ENCODE assay signal across 17 cellular contexts in genomic region chrX:130625381-130625780, GRCh38.
"Had no signal": no experiment of that assay in that cellular context is flagged by ENCODE, and none has a peak within 500 bp of the region (broad histone marks: within the 10 kb centered on the region; RNA-seq: fewer than 3 reads in every experiment).

No MANE protein-coding gene starts in this region.

- H3K9me3 ChIP-seq: mucosa of descending colon, pancreas, right atrium auricular region, thoracic aorta had no signal

- H3K4me3 ChIP-seq: mucosa of descending colon, pancreas, right atrium auricular region, skin epidermis, thoracic aorta had no signal

- ATAC-seq: left cardiac atrium; mucosa of descending colon; natural killer cell; pancreas; stimulated activated naive CD8-positive, alpha-beta T cell treated with anti-CD3 and anti-CD28 coated beads, Interleukin-15, amount 100 ng/mL, for 72 hours; T-helper 17 cell had no signal

- H3K36me3 ChIP-seq: pancreas, right atrium auricular region, thoracic aorta had no signal

- H3K4me1 ChIP-seq: pancreas, right atrium auricular region had no signal

- H3K27me3 ChIP-seq: pancreas, right atrium auricular region had no signal

- DNase-seq: activated CD4-positive, alpha-beta T cell treated with anti-CD3 and anti-CD28 coated beads, Interleukin-2, amount 50 U/mL, for 1 hour; activated naive CD4-positive, alpha-beta T cell treated with anti-CD3 and anti-CD28 coated beads, Interleukin-2, amount 50 U/mL, for 16 hours; activated T-cell treated with anti-CD3 and anti-CD28 coated beads for 4 hours; endodermal cell; erythroblast; hippocampal formation; left cardiac atrium; mammary epithelial cell; mucosa of descending colon; natural killer cell; pancreas; stimulated activated CD4-positive, alpha-beta T cell treated with anti-CD3 and anti-CD28 coated beads, Interleukin-4, amount 100 ng/mL, for 4 hours; stimulated activated naive CD8-positive, alpha-beta T cell treated with anti-CD3 and anti-CD28 coated beads, Interleukin-15, amount 100 ng/mL, for 72 hours; T-helper 17 cell had no signal

- H3K27ac ChIP-seq: pancreas, right atrium auricular region, skin epidermis, thoracic aorta had no signal
